8 cellular contexts compared by ENCODE assay signal in the genomic region with DNA sequence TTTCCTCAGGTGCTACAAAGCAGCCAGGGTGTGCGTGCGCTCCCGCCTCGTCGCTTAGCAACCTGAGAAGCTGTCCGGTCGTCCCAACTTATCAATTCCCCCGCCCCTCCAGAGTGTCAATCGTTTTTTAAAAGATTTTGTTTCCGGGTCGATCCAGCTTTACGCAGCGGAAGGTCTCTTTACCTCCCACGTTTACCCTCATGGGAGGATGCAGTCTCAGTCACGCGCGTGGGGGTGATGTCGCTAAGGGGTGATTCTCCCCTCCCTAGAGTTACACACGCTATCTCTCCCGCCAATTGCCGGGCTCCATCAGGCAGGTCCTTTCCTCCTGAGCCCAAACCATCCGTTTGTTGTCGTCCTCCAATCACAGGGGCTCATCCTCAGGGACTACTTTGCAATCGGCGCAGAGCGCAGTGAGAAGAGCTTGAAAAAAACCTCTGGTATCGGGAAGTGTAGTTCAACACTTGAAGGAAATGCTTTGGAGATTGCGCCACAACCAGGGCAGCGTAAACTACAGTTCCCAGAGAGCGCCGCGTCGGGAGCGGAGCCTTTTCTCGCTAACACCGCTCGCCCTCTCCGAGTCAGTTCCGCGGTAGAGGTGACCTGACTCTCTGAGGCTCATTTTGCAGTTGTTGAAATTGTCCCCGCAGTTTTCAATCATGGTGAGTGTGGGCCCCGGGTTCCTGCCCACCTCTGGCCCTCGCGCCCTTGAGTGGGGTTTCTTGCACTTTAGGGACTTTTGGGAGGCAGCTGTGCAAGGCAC.
DNase-seq lines count a peak whose midpoint lies in the region; ATAC-seq lines count a peak whose summit lies in the region.

A gene (plus strand): TSS at position 579 of the 763 bp plus-strand sequence. CDS start 81 bp downstream, at position 660.
A gene with protein sequence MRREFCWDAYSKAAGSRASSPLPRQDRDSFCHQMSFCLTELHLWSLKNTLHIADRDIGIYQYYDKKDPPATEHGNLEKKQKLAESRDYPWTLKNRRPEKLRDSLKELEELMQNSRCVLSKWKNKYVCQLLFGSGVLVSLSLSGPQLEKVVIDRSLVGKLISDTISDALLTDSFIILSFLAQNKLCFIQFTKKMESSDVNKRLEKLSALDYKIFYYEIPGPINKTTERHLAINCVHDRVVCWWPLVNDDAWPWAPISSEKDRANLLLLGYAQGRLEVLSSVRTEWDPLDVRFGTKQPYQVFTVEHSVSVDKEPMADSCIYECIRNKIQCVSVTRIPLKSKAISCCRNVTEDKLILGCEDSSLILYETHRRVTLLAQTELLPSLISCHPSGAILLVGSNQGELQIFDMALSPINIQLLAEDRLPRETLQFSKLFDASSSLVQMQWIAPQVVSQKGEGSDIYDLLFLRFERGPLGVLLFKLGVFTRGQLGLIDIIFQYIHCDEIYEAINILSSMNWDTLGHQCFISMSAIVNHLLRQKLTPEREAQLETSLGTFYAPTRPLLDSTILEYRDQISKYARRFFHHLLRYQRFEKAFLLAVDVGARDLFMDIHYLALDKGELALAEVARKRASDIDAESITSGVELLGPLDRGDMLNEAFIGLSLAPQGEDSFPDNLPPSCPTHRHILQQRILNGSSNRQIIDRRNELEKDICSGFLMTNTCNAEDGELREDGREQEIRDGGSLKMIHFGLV (minus strand): TSS at position 93 of the 763 bp plus-strand sequence. CDS start 206 bp downstream, outside the sequence.

- H3K9me3 ChIP-seq in SK-N-MC (ENCODE audit: low read depth, low read length), result no peaks in the 10 kb centered on the region

- peak within 1 kb of the TSS; percentile 94 for H3K4me3 Mint-ChIP-seq in activated naive CD4-positive, alpha-beta T cell treated with anti-CD3 and anti-CD28 coated beads, Interleukin-2, amount 50 U/mL, for 24 hours

- no peaks in the 10 kb centered on the region for H3K9me3 Mint-ChIP-seq in activated naive CD4-positive, alpha-beta T cell treated with anti-CD3 and anti-CD28 coated beads, Interleukin-2, amount 50 U/mL, for 24 hours

- H3K27ac ChIP-seq in SK-N-MC (peak within 1 kb of the TSS; percentile 56; the same call in 1 of the 2 replicates), substantia nigra (ENCODE audit: low read depth, low read length, poor library complexity, severe bottlenecking) (peak within 1 kb of the TSS; percentile 95)

- H3K36me3 ChIP-seq in SK-N-MC (ENCODE audit: insufficient read depth, low read length), result peaks cover 13% of the 10 kb centered on the region

- H3K4me3 ChIP-seq in GM08714 (ENCODE audit: low read length) (peak within 1 kb of the TSS; percentile 86), SK-N-MC (peak within 1 kb of the TSS; percentile 96)

- peak; percentile 83 for ATAC-seq in HG02588 (IDR thresholded peaks at IDR 0.05; ENCODE audit: unreplicated experiment)

- H3K36me3 Mint-ChIP-seq in activated naive CD4-positive, alpha-beta T cell treated with anti-CD3 and anti-CD28 coated beads, Interleukin-2, amount 50 U/mL, for 24 hours, result no peaks in the 10 kb centered on the region

- peak within 1 kb of the TSS; percentile 91 for H3K9ac ChIP-seq in SK-N-MC (ENCODE audit: insufficient read length)

- DNase-seq in NCI-H1048 (lab: John Stamatoyannopoulos, UW) (peak; percentile 97), SK-N-MC (ENCODE audit: low read depth, low spot score) (peak; percentile 99), globus pallidus (ENCODE audit: low spot score) (peak; percentile 99), non-pigmented ciliary epithelial cell (ENCODE audit: low read depth) (peak; percentile 100), substantia nigra (lab: John Stamatoyannopoulos, UW) (peak; percentile 59 to 100 (median 91))

- peaks cover 40% of the 10 kb centered on the region for H3K4me1 Mint-ChIP-seq in activated naive CD4-positive, alpha-beta T cell treated with anti-CD3 and anti-CD28 coated beads, Interleukin-2, amount 50 U/mL, for 24 hours

- peak within 1 kb of the TSS; percentile 85 for H3K27ac Mint-ChIP-seq in activated naive CD4-positive, alpha-beta T cell treated with anti-CD3 and anti-CD28 coated beads, Interleukin-2, amount 50 U/mL, for 24 hours

- no peaks in the 10 kb centered on the region for H3K27me3 Mint-ChIP-seq in activated naive CD4-positive, alpha-beta T cell treated with anti-CD3 and anti-CD28 coated beads, Interleukin-2, amount 50 U/mL, for 24 hours

Comparison
In these comparisons a context has a peak if more than half of its experiments do, and no peak if none do; other contexts are left out.
1. Peak in every context shown above with its lines: DNase-seq, ATAC-seq, H3K4me3 ChIP-seq and H3K27ac ChIP-seq.